ENCODE assay signal across 23 cellular contexts in the genomic region with DNA sequence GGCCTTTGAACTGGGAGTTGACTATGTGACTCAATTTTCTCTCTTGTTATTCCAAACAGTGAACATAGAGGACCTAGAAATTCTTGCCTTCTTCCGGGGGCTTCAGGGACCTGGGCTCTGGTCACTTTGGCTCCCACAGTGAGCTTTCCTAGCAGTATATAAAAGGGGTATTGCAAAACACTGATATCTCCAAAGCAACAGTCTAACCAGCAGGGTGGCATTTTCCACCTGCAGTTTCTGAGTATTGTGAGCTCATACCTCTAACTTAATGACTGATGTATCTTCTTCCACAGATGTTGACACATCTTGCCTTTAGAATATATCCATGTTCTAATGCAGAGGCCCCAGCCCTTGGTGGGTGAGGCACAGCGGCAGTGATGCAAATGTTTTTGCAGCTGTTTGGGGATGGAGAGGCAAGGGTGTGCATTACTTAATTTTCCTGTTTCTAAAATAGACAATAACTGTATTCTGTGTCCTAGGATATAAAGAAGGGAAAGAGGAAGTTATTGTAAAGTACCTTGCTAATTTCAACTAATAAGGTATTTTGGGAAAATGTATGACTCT. TPM values are rescaled to one million over a fixed set of nuclear protein-coding genes. Genes with fewer than 3 reads are reported as not detected.
"Had no signal": no experiment of that assay in that cellular context is flagged by ENCODE, and none has a peak within 500 bp of the region (broad histone marks: within the 10 kb centered on the region; RNA-seq: fewer than 3 reads in every experiment).

No MANE protein-coding gene starts in this region.

- H3K27me3 ChIP-seq: brain microvascular endothelial cell, colonic mucosa, gastrocnemius medialis, heart left ventricle, ovary, upper lobe of right lung had no signal

- H3K4me1 Mint-ChIP-seq: activated CD4-positive, alpha-beta T cell treated with anti-CD3 and anti-CD28 coated beads, Interleukin-2, amount 10 ng/mL, durations not matched to agents 24 days and 14 days; activated naive CD4-positive, alpha-beta T cell treated with anti-CD3 and anti-CD28 coated beads, Interleukin-2, amount 10 ng/mL, durations not matched to agents 7 days and 5 days; central memory CD8-positive, alpha-beta T cell; naive thymus-derived CD8-positive, alpha-beta T cell; stimulated activated memory B cell treated with anti-CD40 and anti-IgM and Interleukin-4, amounts not matched to agents 10 μg/mL and 1 μg/mL and 100 μg/mL, for 72 hours had no signal

- H3K9me3 ChIP-seq: colonic mucosa, gastrocnemius medialis, heart left ventricle, left ventricle myocardium inferior, ovary, psoas muscle, thoracic aorta, upper lobe of right lung had no signal

- H3K27ac Mint-ChIP-seq: activated CD4-positive, alpha-beta T cell treated with anti-CD3 and anti-CD28 coated beads, Interleukin-2, amount 10 ng/mL, durations not matched to agents 24 days and 14 days; activated CD8-positive, alpha-beta T cell treated with anti-CD3 and anti-CD28 coated beads, Interleukin-2, amount 10 ng/mL, durations not matched to agents 7 days and 5 days; activated naive CD4-positive, alpha-beta T cell treated with anti-CD3 and anti-CD28 coated beads, Interleukin-2, amount 10 ng/mL, durations not matched to agents 7 days and 5 days; activated T-cell treated with anti-CD3 and anti-CD28 coated beads, Interleukin-2, amount 50 U/mL, for 24 hours; naive thymus-derived CD8-positive, alpha-beta T cell; stimulated activated memory B cell treated with anti-CD40 and anti-IgM and Interleukin-4, amounts not matched to agents 10 μg/mL and 1 μg/mL and 100 μg/mL, for 72 hours had no signal

- H3K4me3 ChIP-seq: colonic mucosa, gastrocnemius medialis, heart left ventricle, left ventricle myocardium inferior, ovary, psoas muscle, thoracic aorta, upper lobe of right lung had no signal

- H3K36me3 ChIP-seq: brain microvascular endothelial cell, colonic mucosa, gastrocnemius medialis, left ventricle myocardium inferior, ovary, thoracic aorta, upper lobe of right lung had no signal

- DNase-seq: activated CD4-positive, alpha-beta T cell treated with anti-CD3 and anti-CD28 coated beads, Interleukin-2, amount 10 ng/mL, durations not matched to agents 24 days and 14 days; activated CD8-positive, alpha-beta T cell treated with anti-CD3 and anti-CD28 coated beads, Interleukin-2, amount 10 ng/mL, durations not matched to agents 7 days and 5 days; activated naive CD4-positive, alpha-beta T cell treated with anti-CD3 and anti-CD28 coated beads, Interleukin-2, amount 10 ng/mL, durations not matched to agents 7 days and 5 days; activated T-cell treated with anti-CD3 and anti-CD28 coated beads, Interleukin-2, amount 50 U/mL, for 24 hours; aorta; brain microvascular endothelial cell; colonic mucosa; gastrocnemius medialis; heart left ventricle; kidney; left ventricle myocardium inferior; mammary epithelial cell; naive thymus-derived CD8-positive, alpha-beta T cell; ovary; psoas muscle; right cardiac atrium; stimulated activated CD4-positive, alpha-beta T cell treated with anti-CD3 and anti-CD28 coated beads, Interleukin-4, amount 100 ng/mL, for 4 hours; upper lobe of right lung had no signal

- H3K36me3 Mint-ChIP-seq: activated naive CD4-positive, alpha-beta T cell treated with anti-CD3 and anti-CD28 coated beads, Interleukin-2, amount 10 ng/mL, durations not matched to agents 7 days and 5 days; naive thymus-derived CD8-positive, alpha-beta T cell; stimulated activated memory B cell treated with anti-CD40 and anti-IgM and Interleukin-4, amounts not matched to agents 10 μg/mL and 1 μg/mL and 100 μg/mL, for 72 hours had no signal

- ATAC-seq: activated CD8-positive, alpha-beta T cell treated with anti-CD3 and anti-CD28 coated beads, Interleukin-2, amount 10 ng/mL, durations not matched to agents 7 days and 5 days; gastrocnemius medialis; heart left ventricle; naive thymus-derived CD8-positive, alpha-beta T cell; psoas muscle; right cardiac atrium; stimulated activated memory B cell treated with anti-CD40 and anti-IgM and Interleukin-4, amounts not matched to agents 10 μg/mL and 1 μg/mL and 100 μg/mL, for 72 hours; upper lobe of right lung had no signal

- H3K4me3 Mint-ChIP-seq: activated CD4-positive, alpha-beta T cell treated with anti-CD3 and anti-CD28 coated beads, Interleukin-2, amount 10 ng/mL, durations not matched to agents 24 days and 14 days; activated CD8-positive, alpha-beta T cell treated with anti-CD3 and anti-CD28 coated beads, Interleukin-2, amount 10 ng/mL, durations not matched to agents 7 days and 5 days; activated naive CD4-positive, alpha-beta T cell treated with anti-CD3 and anti-CD28 coated beads, Interleukin-2, amount 10 ng/mL, durations not matched to agents 7 days and 5 days; activated T-cell treated with anti-CD3 and anti-CD28 coated beads, Interleukin-2, amount 50 U/mL, for 24 hours; central memory CD8-positive, alpha-beta T cell; naive thymus-derived CD8-positive, alpha-beta T cell; stimulated activated memory B cell treated with anti-CD40 and anti-IgM and Interleukin-4, amounts not matched to agents 10 μg/mL and 1 μg/mL and 100 μg/mL, for 72 hours had no signal

- H3K9me3 Mint-ChIP-seq: activated CD4-positive, alpha-beta T cell treated with anti-CD3 and anti-CD28 coated beads, Interleukin-2, amount 10 ng/mL, durations not matched to agents 24 days and 14 days; activated naive CD4-positive, alpha-beta T cell treated with anti-CD3 and anti-CD28 coated beads, Interleukin-2, amount 10 ng/mL, durations not matched to agents 7 days and 5 days; activated T-cell treated with anti-CD3 and anti-CD28 coated beads, Interleukin-2, amount 50 U/mL, for 24 hours; central memory CD8-positive, alpha-beta T cell; naive thymus-derived CD8-positive, alpha-beta T cell; stimulated activated memory B cell treated with anti-CD40 and anti-IgM and Interleukin-4, amounts not matched to agents 10 μg/mL and 1 μg/mL and 100 μg/mL, for 72 hours had no signal

- H3K27me3 Mint-ChIP-seq: activated CD4-positive, alpha-beta T cell treated with anti-CD3 and anti-CD28 coated beads, Interleukin-2, amount 10 ng/mL, durations not matched to agents 24 days and 14 days; activated naive CD4-positive, alpha-beta T cell treated with anti-CD3 and anti-CD28 coated beads, Interleukin-2, amount 10 ng/mL, durations not matched to agents 7 days and 5 days; activated T-cell treated with anti-CD3 and anti-CD28 coated beads, Interleukin-2, amount 50 U/mL, for 24 hours; naive thymus-derived CD8-positive, alpha-beta T cell; stimulated activated memory B cell treated with anti-CD40 and anti-IgM and Interleukin-4, amounts not matched to agents 10 μg/mL and 1 μg/mL and 100 μg/mL, for 72 hours had no signal

- H3K4me1 ChIP-seq: colonic mucosa, gastrocnemius medialis, left ventricle myocardium inferior, psoas muscle, upper lobe of right lung had no signal

- H3K27ac ChIP-seq: brain microvascular endothelial cell, colonic mucosa, gastrocnemius medialis, heart left ventricle, left ventricle myocardium inferior, ovary, psoas muscle, thoracic aorta, upper lobe of right lung had no signal

RNA-seq across cellular contexts. Expression of a gene that starts 45.7 kb away (rescaled TPM):
- total RNA-seq: activated CD4-positive, alpha-beta T cell treated with anti-CD3 and anti-CD28 coated beads, Interleukin-2, amount 10 ng/mL, durations not matched to agents 24 days and 14 days; kidney; left ventricle myocardium inferior; mononuclear cell; naive thymus-derived CD8-positive, alpha-beta T cell; ovary; right cardiac atrium; thoracic aorta; upper lobe of right lung had no signal
- polyA plus RNA-seq: esophagus; heart left ventricle; naive thymus-derived CD8-positive, alpha-beta T cell; ovary; right cardiac atrium had no signal
